20 cellular contexts compared by ENCODE assay signal in the genomic region with DNA sequence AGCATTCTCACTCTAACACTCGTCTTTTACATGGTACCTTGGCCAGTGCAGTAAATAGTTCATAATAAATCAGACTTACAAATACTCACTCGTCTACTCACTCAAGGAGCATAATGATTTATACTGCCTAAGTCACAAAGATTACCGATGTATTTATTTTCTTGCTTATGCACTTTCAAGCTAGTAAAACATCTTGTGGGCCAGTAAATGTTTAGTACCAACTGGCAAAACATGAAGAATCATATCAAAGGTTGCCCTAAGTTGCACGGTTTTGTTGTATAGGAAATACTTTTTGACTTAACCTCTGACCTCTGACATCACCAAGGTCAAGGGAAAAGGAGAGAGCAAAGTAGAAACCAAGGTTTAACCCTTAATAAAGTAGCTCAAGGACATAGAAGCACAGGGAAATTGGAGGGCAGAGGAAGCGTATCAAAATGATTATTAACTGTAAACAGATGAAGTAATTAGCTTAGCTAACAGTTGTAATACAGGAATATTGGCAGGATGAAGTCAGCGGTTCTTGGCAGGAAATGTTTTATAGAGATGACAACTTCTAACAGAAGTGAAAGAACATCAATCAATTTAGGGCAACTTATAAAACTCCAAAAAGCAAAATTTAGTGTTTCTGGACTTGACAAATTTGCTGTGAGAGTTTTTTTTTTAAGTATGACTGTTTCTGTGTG.
DNase-seq lines count a peak whose midpoint lies in the region; ATAC-seq and TF ChIP-seq lines count a peak whose summit lies in the region.
"Had no signal": no experiment of that assay in that cellular context is flagged by ENCODE, and none has a peak within 500 bp of the region (broad histone marks: within the 10 kb centered on the region; RNA-seq: fewer than 3 reads in every experiment).

No MANE protein-coding gene starts in this region.

- H3K36me3 Mint-ChIP-seq in nephron (ENCODE audit: low read depth): peaks cover 67% of the 10 kb centered on the region

- ATAC-seq in HG03378 (IDR thresholded peaks at IDR 0.05; ENCODE audit: unreplicated experiment): no peak
- ATAC-seq: sciatic nerve had no signal

- no peak for TF ChIP-seq CTCF in nephron (IDR thresholded peaks at IDR 0.05; ENCODE audit: unreplicated experiment in 3 of 3)

- no peaks in the 10 kb centered on the region for H3K9me3 Mint-ChIP-seq in nephron
- H3K9me3 Mint-ChIP-seq: dendritic cell treated with granulocyte-macrophage colony-stimulating factor and Interleukin-4, amounts not matched to agents 40 ng/mL and 50 ng/mL, for 4 days had no signal

- peaks cover 36% of the 10 kb centered on the region for H3K4me1 Mint-ChIP-seq in nephron

- H3K4me3 Mint-ChIP-seq in nephron: peak overlapping the region in 2 of 3 experiments; percentile 15 to 27
- H3K4me3 Mint-ChIP-seq: dendritic cell treated with granulocyte-macrophage colony-stimulating factor and Interleukin-4, amounts not matched to agents 40 ng/mL and 50 ng/mL, for 4 days had no signal

- H3K27me3 Mint-ChIP-seq in nephron (ENCODE audit: low read depth): no peaks in the 10 kb centered on the region

- peak overlapping the region; percentile 65 to 87 (median 66) for H3K27ac Mint-ChIP-seq in nephron
- H3K27ac Mint-ChIP-seq: dendritic cell treated with granulocyte-macrophage colony-stimulating factor and Interleukin-4, amounts not matched to agents 40 ng/mL and 50 ng/mL, for 4 days had no signal

- DNase-seq in GM04504 (ENCODE audit: low read depth): peak; percentile 30
- peak; percentile 64 for DNase-seq in NOMO-1 treated with DMSO at 0.1 percent for 48 hours (lab: John Stamatoyannopoulos, UW; ENCODE audit: unreplicated experiment)
- DNase-seq in dermis blood vessel endothelial cell: peak; percentile 69
- no peak for DNase-seq in HPDE6-E6E7 (ENCODE audit: extremely low spot score)
- DNase-seq in SHP77 treated with DMSO at 0.1 percent for 48 hours (lab: John Stamatoyannopoulos, UW): no peak
- no peak for DNase-seq in NAMALWA (ENCODE audit: low spot score)
- DNase-seq: activated CD8-positive, alpha-beta memory T cell treated with anti-CD3 and anti-CD28 coated beads for 24 hours; activated effector memory CD4-positive, alpha-beta T cell treated with Interleukin-2 at 50 U/mL for 16 hours; anterior cingulate cortex; H7; NCI-H1694 treated with DMSO at 0.1 percent for 48 hours; NCI-H510A; OCI-M1; stimulated activated CD4-positive, alpha-beta T cell treated with anti-CD3 and anti-CD28 coated beads, Interleukin-4, amount 100 ng/mL, for 24 hours; SW 1271; WERI-Rb-1 had no signal

Comparison
In these comparisons a context has a peak if more than half of its experiments do, and no peak if none do; other contexts are left out.
1. DNase-seq: peak in GM04504 (single experiment), NOMO-1 treated with DMSO at 0.1 percent for 48 hours (single experiment) and dermis blood vessel endothelial cell (single experiment); none in HPDE6-E6E7 (single experiment), SHP77 treated with DMSO at 0.1 percent for 48 hours (single experiment) and NAMALWA (single experiment).